Comparison of ENCODE assay signal across 1 cellular context in genomic region chr2:207475546-207475945, GRCh38.
TF ChIP-seq lines count a peak whose summit lies in the region.

No MANE protein-coding gene starts in this region.

TF ChIP-seq in SK-N-SH treated with all-trans-retinoic acid at 6 μM for 48 hours, 23 proteins besides CTCF, POLR2A, EP300 and RAD21 (continued from another document):
- TF ChIP-seq TSHZ2 (CRISPR knock-in tag; IDR thresholded peaks at IDR 0.05), result no peak
- no peak for TF ChIP-seq GLIS3 (CRISPR knock-in tag; IDR thresholded peaks at IDR 0.05)
- TF ChIP-seq ISL1 (CRISPR knock-in tag; IDR thresholded peaks at IDR 0.05), result no peak
- no peak for TF ChIP-seq BACH2 (CRISPR knock-in tag; IDR thresholded peaks at IDR 0.05; ENCODE audit: borderline replicate concordance)
- no peak for TF ChIP-seq OSR1 (CRISPR knock-in tag; IDR thresholded peaks at IDR 0.05)
- TF ChIP-seq RARB (CRISPR knock-in tag; IDR thresholded peaks at IDR 0.05), result no peak
- no peak for TF ChIP-seq TCF4 (CRISPR knock-in tag; IDR thresholded peaks at IDR 0.05; ENCODE audit: borderline replicate concordance)
- TF ChIP-seq, protein P1, sequence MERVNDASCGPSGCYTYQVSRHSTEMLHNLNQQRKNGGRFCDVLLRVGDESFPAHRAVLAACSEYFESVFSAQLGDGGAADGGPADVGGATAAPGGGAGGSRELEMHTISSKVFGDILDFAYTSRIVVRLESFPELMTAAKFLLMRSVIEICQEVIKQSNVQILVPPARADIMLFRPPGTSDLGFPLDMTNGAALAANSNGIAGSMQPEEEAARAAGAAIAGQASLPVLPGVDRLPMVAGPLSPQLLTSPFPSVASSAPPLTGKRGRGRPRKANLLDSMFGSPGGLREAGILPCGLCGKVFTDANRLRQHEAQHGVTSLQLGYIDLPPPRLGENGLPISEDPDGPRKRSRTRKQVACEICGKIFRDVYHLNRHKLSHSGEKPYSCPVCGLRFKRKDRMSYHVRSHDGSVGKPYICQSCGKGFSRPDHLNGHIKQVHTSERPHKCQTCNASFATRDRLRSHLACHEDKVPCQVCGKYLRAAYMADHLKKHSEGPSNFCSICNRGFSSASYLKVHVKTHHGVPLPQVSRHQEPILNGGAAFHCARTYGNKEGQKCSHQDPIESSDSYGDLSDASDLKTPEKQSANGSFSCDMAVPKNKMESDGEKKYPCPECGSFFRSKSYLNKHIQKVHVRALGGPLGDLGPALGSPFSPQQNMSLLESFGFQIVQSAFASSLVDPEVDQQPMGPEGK (CRISPR knock-in tag; IDR thresholded peaks at IDR 0.05; ENCODE audit: borderline replicate concordance), result no peak
- TF ChIP-seq SNAI2 (CRISPR knock-in tag; IDR thresholded peaks at IDR 0.05), result no peak
